In genomic region chr12:121626087-121626852, GRCh38 we compare ENCODE assay signal across 8 cellular contexts. TPM values are rescaled to one million over a fixed set of nuclear protein-coding genes. Genes with fewer than 3 reads are reported as not detected.
A peak's percentile ranks its signal among the peaks of the same experiment; 100 is the strongest.
DNase-seq lines count a peak whose midpoint lies in the region; ATAC-seq lines count a peak whose summit lies in the region.

Gene ORAI1, plus strand, starts transcription at chr12:121626530.

- peaks cover 30% of the 10 kb centered on the region for H3K4me1 Mint-ChIP-seq in memory B cell

- no peaks in the 10 kb centered on the region for H3K27me3 Mint-ChIP-seq in memory B cell

- H3K27ac Mint-ChIP-seq in memory B cell: peak within 1 kb of the TSS; percentile 92

- DNase-seq in CMK (ENCODE audit: low read depth): peak; percentile 85
- peak; percentile 92 for DNase-seq in HT1080 (ENCODE audit: low read depth)
- DNase-seq in NOMO-1 (lab: John Stamatoyannopoulos, UW; ENCODE audit: unreplicated experiment in 2 of 2): peak; percentile 83 to 93
- DNase-seq in effector CD8-positive, alpha-beta T cell (lab: John Stamatoyannopoulos, UW): peak; percentile 93
- peak; percentile 95 to 96 for DNase-seq in memory B cell (ENCODE audit: low spot score in 2 of 2)
- DNase-seq in stimulated activated CD8-positive, alpha-beta memory T cell treated with anti-CD3 and anti-CD28 coated beads, Interleukin-12 subunit alpha, Interleukin-12 subunit beta, amount 100 ng/mL, for 1 hour (ENCODE audit: low read depth): peak; percentile 94

- CTCF ChIA-PET in activated CD8-positive, alpha-beta memory T cell treated with anti-CD3 and anti-CD28 coated beads for 36 hours (lab: Charles Lee): interaction anchor here (0.9 to 7.2 kb wide), 8 partner anchors 9 to 138 kb away, joined by 3 to 48 read pairs (median 8); partner anchors contain the start of gene MORN3

- POLR2A ChIA-PET in activated CD8-positive, alpha-beta memory T cell treated with anti-CD3 and anti-CD28 coated beads for 36 hours (lab: Charles Lee): interaction anchor here (0.6 to 2.9 kb wide), 16 partner anchors 10 to 225 kb away, joined by 3 to 42 read pairs (median 7); partner anchors contain the start of genes KDM2B and RNF34

- H3K4me3 Mint-ChIP-seq in memory B cell: peak within 1 kb of the TSS; percentile 95

- H3K9me3 Mint-ChIP-seq in memory B cell: no peaks in the 10 kb centered on the region

- H3K36me3 Mint-ChIP-seq in memory B cell: peaks cover 2% of the 10 kb centered on the region

- ATAC-seq in GM19468 (IDR thresholded peaks at IDR 0.05; ENCODE audit: extremely low read depth, unreplicated experiment) (peak; percentile 50), memory B cell (ENCODE audit: low read depth) (peak; percentile 73)

RNA-seq across cellular contexts. Expression of gene ORAI1, which starts in this region (rescaled TPM):
- total RNA-seq in HT1080 (2014; rRNA removed; shearing (Covaris generic)): 18.1 and 31.8 TPM in 2 replicates
- 52.9 and 58.3 TPM in 2 replicates for polyA plus RNA-seq in HT1080 (2015; cell fraction: cytosol; rRNA removed)
- polyA plus RNA-seq in HT1080 (2015; cell fraction: nucleus; rRNA removed): 17.1 and 18.9 TPM in 2 replicates
- 10 to 100 TPM; 52.0 to 53.7 TPM for total RNA-seq in activated CD8-positive, alpha-beta memory T cell treated with anti-CD3 and anti-CD28 coated beads for 36 hours

Comparison
In these comparisons a context has a peak if more than half of its experiments do, and no peak if none do; other contexts are left out.
1. Peak in every context shown above with its lines: DNase-seq and ATAC-seq.